ENCODE assay signal across 10 cellular contexts in the genomic region with DNA sequence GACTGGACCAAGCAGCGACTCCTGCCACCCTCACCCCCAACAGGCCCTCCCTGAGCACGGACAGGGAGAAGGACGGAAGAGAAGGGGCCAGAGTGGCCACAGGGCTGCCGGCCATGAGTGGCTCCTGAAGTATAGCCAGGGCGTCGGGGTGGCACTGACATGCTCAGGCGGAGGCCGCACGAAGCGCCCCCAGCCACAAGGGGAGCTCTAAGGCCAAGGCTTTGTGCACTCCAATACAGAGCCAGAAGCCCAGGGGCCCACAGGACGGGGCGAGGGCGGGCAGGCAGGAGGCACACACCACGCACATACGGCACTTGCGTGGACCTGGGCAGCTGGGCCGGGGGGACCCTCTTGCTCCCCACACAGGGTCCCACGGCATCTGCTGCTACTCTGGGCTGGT. TPM values are rescaled to one million over a fixed set of nuclear protein-coding genes. Genes with fewer than 3 reads are reported as not detected.
DNase-seq lines count a peak whose midpoint lies in the region; ATAC-seq, FAIRE-seq and TF ChIP-seq lines count a peak whose summit lies in the region.
"Had no signal": no experiment of that assay in that cellular context is flagged by ENCODE, and none has a peak within 500 bp of the region (broad histone marks: within the 10 kb centered on the region; RNA-seq: fewer than 3 reads in every experiment).

No MANE protein-coding gene starts in this region.

- CTCF ChIA-PET in WTC11 (lab: Charles Lee), result interaction anchor here (0.6 to 2.9 kb wide), 37 partner anchors 10 to 314 kb away, joined by 3 to 33 read pairs (median 4); a partner anchor contains a TSS

- no peak overlapping the region for H3K4me3 Mint-ChIP-seq in WTC11

- peaks cover 29% of the 10 kb centered on the region for H3K36me3 Mint-ChIP-seq in WTC11

- POLR2A ChIA-PET in WTC11 (lab: Charles Lee), result no interaction called here

- no peak for TF ChIP-seq POLR2A in tibial nerve (IDR thresholded peaks at IDR 0.05)

- no peak overlapping the region for H3K4me3 ChIP-seq in kidney epithelial cell (ENCODE audit: low read depth, low read length)
- no peak overlapping the region for H3K4me3 ChIP-seq in tibial nerve
- H3K4me3 ChIP-seq: lung, uterus had no signal

- no peaks in the 10 kb centered on the region for H3K27me3 ChIP-seq in kidney epithelial cell (ENCODE audit: control insufficient read depth, insufficient read depth, low read length)
- no peaks in the 10 kb centered on the region for H3K27me3 ChIP-seq in tibial nerve
- H3K27me3 ChIP-seq: uterus had no signal

- 79 to 86% methylated on average over 17 to 18 of the region's 18 CpGs for WGBS in tibial nerve, 2 donors

- TF ChIP-seq EP300 in tibial nerve (IDR thresholded peaks at IDR 0.05), result no peak

- H3K36me3 ChIP-seq in kidney epithelial cell (ENCODE audit: control insufficient read depth, insufficient read depth, low read length), result no peaks in the 10 kb centered on the region
- peaks cover 0 to 52% (median 0%) of the 10 kb centered on the region in 3 donors for H3K36me3 ChIP-seq in tibial nerve
- H3K36me3 ChIP-seq: uterus had no signal

- peak overlapping the region in 1 of 4 donors; percentile 20 for H3K27ac ChIP-seq in tibial nerve
- H3K27ac ChIP-seq: uterus had no signal

- DNase-seq in AG09319 (ENCODE audit: extremely low read depth, low read depth), result no peak
- no peak for DNase-seq in GM18507 (ENCODE audit: extremely low spot score, insufficient read length, low read depth)
- peak; percentile 76 for DNase-seq in WTC11 (ENCODE audit: low spot score)
- no peak for DNase-seq in kidney epithelial cell (ENCODE audit: low read depth)
- DNase-seq in retina, result no peak
- DNase-seq in NCI-H446 treated with DMSO at 0.1 percent for 48 hours (lab: John Stamatoyannopoulos, UW), result no peak
- DNase-seq in tibial nerve (ENCODE audit: low spot score in 2 of 2), result no peak

- no peaks in the 10 kb centered on the region for H3K9me3 Mint-ChIP-seq in WTC11

- H3K27me3 Mint-ChIP-seq in WTC11 (ENCODE audit: low read depth), result no peaks in the 10 kb centered on the region

- peaks cover 0 to 45% (median 28%) of the 10 kb centered on the region in 4 donors for H3K4me1 ChIP-seq in tibial nerve

- H3K4me1 Mint-ChIP-seq in WTC11, result no peaks in the 10 kb centered on the region

- H3K27ac Mint-ChIP-seq in WTC11, result no peak overlapping the region

- ATAC-seq in WTC11 (peak; percentile 97), HG03457 (IDR thresholded peaks at IDR 0.05; ENCODE audit: unreplicated experiment) (no peak)

- TF ChIP-seq CTCF in AG09319 (IDR thresholded peaks at IDR 0.05; ENCODE audit: low read depth, low read length) (peak; percentile 24), WTC11 (IDR thresholded peaks at IDR 0.05) (peak; percentile 42; the same call in 1 of the 2 replicates), kidney epithelial cell (IDR thresholded peaks at IDR 0.05; ENCODE audit: insufficient read depth, low read length, poor library complexity, severe bottlenecking) (peak; percentile 53), tibial nerve (IDR thresholded peaks at IDR 0.05) (peak in 1 of 5 experiments; percentile 17)

- H3K9me3 ChIP-seq in tibial nerve, result no peaks in the 10 kb centered on the region
- H3K9me3 ChIP-seq: uterus had no signal

- peak; percentile 46 for FAIRE-seq in GM18507 (lab: Jason Lieb, UNC)

TF ChIP-seq in WTC11, 78 proteins besides CTCF, POLR2A, EP300 and RAD21:
- TF ChIP-seq ETV6 (CRISPR knock-in tag; IDR thresholded peaks at IDR 0.05) (no peak; the same call in 1 of the 2 replicates), NFE2L1 (CRISPR knock-in tag; IDR thresholded peaks at IDR 0.05) (no peak), ZNF121 (CRISPR knock-in tag; IDR thresholded peaks at IDR 0.05) (0 out of 2 replicates have a peak, but pooled peaks have one; percentile 14), NFATC4 (CRISPR knock-in tag; IDR thresholded peaks at IDR 0.05) (no peak)

RNA-seq across cellular contexts. Expression of a gene that starts 52.0 kb away (rescaled TPM):
- total RNA-seq in WTC11 (2021) (0.82 to 1.1 TPM (median 1.0 TPM) in 3 replicates), kidney epithelial cell (0.67 and 1.9 TPM in 2 replicates), tibial nerve (100 to 1,000 TPM; 115 to 236 (median 167) TPM)

Comparison
In these comparisons a context has a peak if more than half of its experiments do, and no peak if none do; other contexts are left out.
1. RNA of a gene that starts 52.0 kb away (total RNA-seq): 115 to 236 TPM in tibial nerve; 0.82 to 1.1 TPM in WTC11 and 0.67 to 1.9 TPM in kidney epithelial cell; every median in the first group is over 10 times any median in the second.